24 cellular contexts compared by ENCODE assay signal in genomic region chr7:88002617-88003016, GRCh38.
DNase-seq lines count a peak whose midpoint lies in the region; ATAC-seq, FAIRE-seq and TF ChIP-seq lines count a peak whose summit lies in the region.
"Had no signal": no experiment of that assay in that cellular context is flagged by ENCODE, and none has a peak within 500 bp of the region (broad histone marks: within the 10 kb centered on the region; RNA-seq: fewer than 3 reads in every experiment).

No MANE protein-coding gene starts in this region.

- no peak overlapping the region for H3K4me3 ChIP-seq in A673 (ENCODE audit: low read depth, low read length, poor library complexity, severe bottlenecking)
- no peak overlapping the region for H3K4me3 ChIP-seq in SK-N-SH (ENCODE audit: low read depth in 2 of 2, low read length in 1 of 2)
- no peak overlapping the region for H3K4me3 ChIP-seq in K562
- no peak overlapping the region for H3K4me3 ChIP-seq in suprapubic skin
- H3K4me3 ChIP-seq: PC-9 had no signal

- H4K20me1 ChIP-seq in SK-N-SH (ENCODE audit: insufficient read depth) = no peaks in the 10 kb centered on the region
- H4K20me1 ChIP-seq in K562 (replicated peaks; ENCODE audit: control insufficient read depth, insufficient read depth, low read length) = no peaks in the 10 kb centered on the region

- BruUV-seq in A673 (replicated peaks; lab: Mats Ljungman, UMichigan) (no TSS peak), K562 (replicated peaks; lab: Mats Ljungman, UMichigan) (no TSS peak)

- TF ChIP-seq POLR2A in K562 (conservative IDR thresholded peaks at IDR 0.05) = no peak
- no peak for TF ChIP-seq POLR2A in suprapubic skin (IDR thresholded peaks at IDR 0.05)

- TF ChIP-seq RAD21 in SK-N-SH (IDR thresholded peaks at IDR 0.05; ENCODE audit: low read length) = no peak
- no peak for TF ChIP-seq RAD21 in K562 (CRISPR knock-in tag; conservative IDR thresholded peaks at IDR 0.05 in 1 of 2, IDR thresholded peaks at IDR 0.05 in 1 of 2)

- H2AFZ ChIP-seq in SK-N-SH (ENCODE audit: low read depth) (peak overlapping the region; percentile 19; the same call in 1 of the 2 replicates), K562 (ENCODE audit: low read depth, low read length) (no peak overlapping the region)
- H2AFZ ChIP-seq: PC-9 had no signal

- POLR2A ChIA-PET in A673 (lab: Charles Lee; ENCODE audit: low non-redundant PET) (no interaction called here), SK-N-SH (lab: Yijun Ruan, JAX) (interaction anchor here (0.6 kb wide), 1 partner anchor 68 kb away, joined by 3 read pairs; no protein-coding TSS in a partner anchor), K562 (lab: Yijun Ruan, JAX) (no interaction called here)

- H3K36me3 ChIP-seq in A673 (ENCODE audit: insufficient read depth, low read length, poor library complexity, severe bottlenecking) = no peaks in the 10 kb centered on the region
- no peaks in the 10 kb centered on the region for H3K36me3 ChIP-seq in SK-N-SH (replicated peaks in 1 of 2; ENCODE audit: control insufficient read depth in 1 of 2, insufficient read depth in 2 of 2, low read length in 1 of 2)
- no peaks in the 10 kb centered on the region for H3K36me3 ChIP-seq in K562 (ENCODE audit: control insufficient read depth, insufficient read depth, low read length)
- H3K36me3 ChIP-seq in suprapubic skin = no peaks in the 10 kb centered on the region
- H3K36me3 ChIP-seq: BE2C had no signal

- H3F3A ChIP-seq in SK-N-SH (replicated peaks; ENCODE audit: insufficient read depth) = no peaks in the 10 kb centered on the region

- H3K9me1 ChIP-seq in K562 (ENCODE audit: control insufficient read depth, insufficient read depth, low read length) = no peaks in the 10 kb centered on the region

- peak; percentile 6 for DNase-seq in A673 (ENCODE audit: low spot score)
- no peak for DNase-seq in SK-N-SH
- DNase-seq in K562 (ENCODE audit: extremely low read depth in 1 of 4, low spot score in 3 of 4) = no peak
- DNase-seq in suprapubic skin (ENCODE audit: low spot score in 2 of 2) = no peak
- DNase-seq in NCI-H524 (lab: John Stamatoyannopoulos, UW) = no peak
- DNase-seq in A172 (ENCODE audit: low spot score) = no peak
- DNase-seq in cortex of kidney (lab: John Stamatoyannopoulos, UW) = no peak
- DNase-seq: BE2C, DMS53, GDM1, KG1, NCI-H1092, NCI-H1436 treated with DMSO at 0.1 percent for 48 hours, NCI-H1930, NCI-H2227 treated with DMSO at 0.1 percent for 48 hours, NCI-H510A, NCI-H748 treated with DMSO at 0.1 percent for 48 hours, PC-9, RPMI8226, SHP77 treated with DMSO at 0.1 percent for 48 hours had no signal

- H3K27ac ChIP-seq in A673 (ENCODE audit: low read depth, low read length, poor library complexity, severe bottlenecking) (no peak overlapping the region), SK-N-SH (ENCODE audit: low read depth in 2 of 2, low read length in 1 of 2) (peak overlapping the region in 1 of 2 experiments; percentile 73; a peak in 2 of 4 replicates), K562 (ENCODE audit: extremely low read depth, low read depth, low read length) (no peak overlapping the region), suprapubic skin (peak overlapping the region; percentile 26)
- H3K27ac ChIP-seq: HL-60, PC-9 had no signal

- CTCF ChIA-PET in A673 (lab: Charles Lee) (no interaction called here), SK-N-SH (lab: Yijun Ruan, JAX) (interaction anchor here (0.7 to 1.1 kb wide), 2 partner anchors 32 to 203 kb away, joined by 3 read pairs; no protein-coding TSS in a partner anchor), K562 (lab: Yijun Ruan, JAX; ENCODE audit: low intra/inter-chr PET ratio) (no interaction called here)

- FAIRE-seq in K562 (lab: Jason Lieb, UNC) = peak; percentile 56
- FAIRE-seq: A204.1, D721Med, H54 had no signal

- no peak overlapping the region for H3K9ac ChIP-seq in SK-N-SH
- H3K9ac ChIP-seq in K562 (ENCODE audit: insufficient read depth in 1 of 2, low read depth in 2 of 2, low read length in 2 of 2) = no peak overlapping the region

- H3K79me2 ChIP-seq in SK-N-SH (ENCODE audit: insufficient read depth) (no peaks in the 10 kb centered on the region), K562 (ENCODE audit: control insufficient read depth, insufficient read depth, low read length) (no peaks in the 10 kb centered on the region)

- ATAC-seq in K562 = no peak

- no peak for TF ChIP-seq CTCF in A673 (conservative IDR thresholded peaks at IDR 0.05; ENCODE audit: low read depth, low read length)
- no peak for TF ChIP-seq CTCF in SK-N-SH (IDR thresholded peaks at IDR 0.05)
- TF ChIP-seq CTCF in K562 (IDR thresholded peaks at IDR 0.05 in 2 of 3, conservative IDR thresholded peaks at IDR 0.05 in 1 of 3; ENCODE audit: insufficient read depth in 2 of 3, low read depth in 1 of 3, low read length in 3 of 3) = no peak
- no peak for TF ChIP-seq CTCF in suprapubic skin (IDR thresholded peaks at IDR 0.05)

- in situ Hi-C loops in K562 (cut with MboI) = no loop called here

- intact Hi-C loops in A673 (cut with micrococcal nuclease; ENCODE audit: unreplicated experiment) = no loop called here
- intact Hi-C loops in K562 (cut with micrococcal nuclease) = no loop called here

- H3K9me2 ChIP-seq in SK-N-SH = no peaks in the 10 kb centered on the region

- H3K27me3 ChIP-seq in A673 (replicated peaks; ENCODE audit: insufficient read depth, low read depth, low read length, poor library complexity) (no peaks in the 10 kb centered on the region), SK-N-SH (ENCODE audit: insufficient read depth) (no peaks in the 10 kb centered on the region), K562 (ENCODE audit: control insufficient read depth in 2 of 2, insufficient read depth in 2 of 2, low read length in 2 of 2) (no peaks in the 10 kb centered on the region), suprapubic skin (no peaks in the 10 kb centered on the region)
- H3K27me3 ChIP-seq: BE2C had no signal

- no peak for TF ChIP-seq EP300 in SK-N-SH (IDR thresholded peaks at IDR 0.05; ENCODE audit: borderline replicate concordance in 1 of 2, low read depth in 1 of 2, low read length in 1 of 2)
- TF ChIP-seq EP300 in K562 (IDR thresholded peaks at IDR 0.05; ENCODE audit: low read length) = no peak
- no peak for TF ChIP-seq EP300 in suprapubic skin (IDR thresholded peaks at IDR 0.05)

- peaks cover 16% of the 10 kb centered on the region for H3K4me1 ChIP-seq in A673 (ENCODE audit: insufficient read depth, low read length, poor library complexity, severe bottlenecking)
- H3K4me1 ChIP-seq in SK-N-SH (ENCODE audit: control insufficient read depth in 1 of 2, insufficient read depth in 2 of 2, low read depth in 1 of 2, low read length in 1 of 2) = peaks cover 0 to 21% of the 10 kb centered on the region in 2 experiments; a peak in 2 of 4 replicates
- H3K4me1 ChIP-seq in K562 (replicated peaks in 1 of 2; ENCODE audit: control insufficient read depth in 2 of 2, insufficient read depth in 2 of 2, low read length in 2 of 2) = no peaks in the 10 kb centered on the region
- H3K4me1 ChIP-seq in suprapubic skin = no peaks in the 10 kb centered on the region
- H3K4me1 ChIP-seq: BE2C had no signal

- H3K9me3 ChIP-seq in A673 (ENCODE audit: low read depth, low read length, poor library complexity, severe bottlenecking) = no peaks in the 10 kb centered on the region
- H3K9me3 ChIP-seq in SK-N-SH = no peaks in the 10 kb centered on the region
- no peaks in the 10 kb centered on the region for H3K9me3 ChIP-seq in K562 (replicated peaks; ENCODE audit: control insufficient read depth, insufficient read depth, low read depth, low read length)
- no peaks in the 10 kb centered on the region for H3K9me3 ChIP-seq in suprapubic skin
- H3K9me3 ChIP-seq: BE2C had no signal

- H3K4me2 ChIP-seq in SK-N-SH (no peak overlapping the region), K562 (ENCODE audit: insufficient read depth, low read length) (no peak overlapping the region)
- H3K4me2 ChIP-seq: PC-9 had no signal

TF ChIP-seq in SK-N-SH, 30 proteins besides CTCF, POLR2A, EP300 and RAD21 (continues in another document):
- TF ChIP-seq YY1 (IDR thresholded peaks at IDR 0.05; ENCODE audit: low read depth) = no peak
- TF ChIP-seq USF2 (IDR thresholded peaks at IDR 0.05; ENCODE audit: borderline replicate concordance, low read depth, low read length) = no peak
- TF ChIP-seq FOXM1 (IDR thresholded peaks at IDR 0.05; ENCODE audit: low read depth) = no peak
- TF ChIP-seq ELF1 (IDR thresholded peaks at IDR 0.05) = no peak
- no peak for TF ChIP-seq RCOR1 (IDR thresholded peaks at IDR 0.05; ENCODE audit: low read length)
- TF ChIP-seq GATA2 (CRISPR knock-in tag; IDR thresholded peaks at IDR 0.05) = no peak
- no peak for TF ChIP-seq TAF1 (IDR thresholded peaks at IDR 0.05; ENCODE audit: borderline replicate concordance, low read depth, low read length)

TF ChIP-seq in K562, 482 proteins besides CTCF, POLR2A, EP300 and RAD21:
- TF ChIP-seq RAD51 (IDR thresholded peaks at IDR 0.05; ENCODE audit: borderline replicate concordance, low read depth) (no peak), ZNF280A (IDR thresholded peaks at IDR 0.05; ENCODE audit: low read depth, partially characterized antibody) (no peak), PRPF4 (IDR thresholded peaks at IDR 0.05; ENCODE audit: insufficient read depth, low read depth, low read length, poor library complexity, severe bottlenecking) (no peak), CXXC5 (CRISPR knock-in tag; IDR thresholded peaks at IDR 0.05) (no peak), MECOM (CRISPR knock-in tag; IDR thresholded peaks at IDR 0.05) (no peak)
